ENCODE assay signal across 18 cellular contexts in genomic region chr5:143304836-143305475, GRCh38.
DNase-seq lines count a peak whose midpoint lies in the region; ATAC-seq and TF ChIP-seq lines count a peak whose summit lies in the region.
"Had no signal": no experiment of that assay in that cellular context is flagged by ENCODE, and none has a peak within 500 bp of the region (broad histone marks: within the 10 kb centered on the region; RNA-seq: fewer than 3 reads in every experiment).

No MANE protein-coding gene starts in this region.

- intact Hi-C loops in ascending aorta (cut with DNase I): loop anchor here (5.0 kb wide), 1 partner anchor 63 kb away; no protein-coding TSS in a partner anchor
- intact Hi-C loops in activated CD8-positive, alpha-beta T cell treated with anti-CD3 and anti-CD28 coated beads for 36 hours (cut with micrococcal nuclease): no loop called here

- H3K36me3 Mint-ChIP-seq in stimulated activated naive CD8-positive, alpha-beta T cell treated with anti-CD3 and anti-CD28 coated beads, Interleukin-15, Interleukin-2, amounts not matched to agents 100 ng/mL and 50 ng/mL, for 24 hours (ENCODE audit: low read depth): peaks cover 78% of the 10 kb centered on the region
- peaks cover 67% of the 10 kb centered on the region for H3K36me3 Mint-ChIP-seq in activated CD8-positive, alpha-beta T cell treated with anti-CD3 and anti-CD28 coated beads for 36 hours (ENCODE audit: low read depth)

- peaks cover 58% of the 10 kb centered on the region for H3K4me1 ChIP-seq in SJSA1 (replicated peaks)
- peaks cover 0 to 11% of the 10 kb centered on the region in 2 donors for H3K4me1 ChIP-seq in ascending aorta
- H3K4me1 ChIP-seq: Peyer's patch had no signal

- CTCF ChIA-PET in activated CD8-positive, alpha-beta T cell treated with anti-CD3 and anti-CD28 coated beads for 36 hours (lab: Charles Lee): no interaction called here

- no peaks in the 10 kb centered on the region for H3K9me3 ChIP-seq in SJSA1 (replicated peaks)
- no peaks in the 10 kb centered on the region for H3K9me3 ChIP-seq in ascending aorta
- H3K9me3 ChIP-seq: Peyer's patch had no signal

- H3K9me3 Mint-ChIP-seq in stimulated activated naive CD8-positive, alpha-beta T cell treated with anti-CD3 and anti-CD28 coated beads, Interleukin-15, Interleukin-2, amounts not matched to agents 100 ng/mL and 50 ng/mL, for 24 hours: peaks cover 4% of the 10 kb centered on the region
- peaks cover 0 to 13% of the 10 kb centered on the region in 2 donors for H3K9me3 Mint-ChIP-seq in stimulated activated naive CD8-positive, alpha-beta T cell treated with anti-CD3 and anti-CD28 coated beads, Interleukin-15, amount 100 ng/mL, for 72 hours
- H3K9me3 Mint-ChIP-seq in activated CD8-positive, alpha-beta T cell treated with anti-CD3 and anti-CD28 coated beads for 36 hours: peaks cover 16% of the 10 kb centered on the region

- peaks cover 35% of the 10 kb centered on the region for H3K4me1 Mint-ChIP-seq in stimulated activated naive CD8-positive, alpha-beta T cell treated with anti-CD3 and anti-CD28 coated beads, Interleukin-15, Interleukin-2, amounts not matched to agents 100 ng/mL and 50 ng/mL, for 24 hours (ENCODE audit: low read depth)
- H3K4me1 Mint-ChIP-seq in stimulated activated naive CD8-positive, alpha-beta T cell treated with anti-CD3 and anti-CD28 coated beads, Interleukin-15, amount 100 ng/mL, for 72 hours: peaks cover 15% of the 10 kb centered on the region
- H3K4me1 Mint-ChIP-seq in activated CD8-positive, alpha-beta T cell treated with anti-CD3 and anti-CD28 coated beads for 36 hours (ENCODE audit: low read depth): peaks cover 35% of the 10 kb centered on the region

- TF ChIP-seq CTCF in ascending aorta (IDR thresholded peaks at IDR 0.05): no peak
- TF ChIP-seq CTCF in activated CD8-positive, alpha-beta T cell treated with anti-CD3 and anti-CD28 coated beads for 36 hours (IDR thresholded peaks at IDR 0.05): no peak

- peak overlapping the region; percentile 41 for H3K27ac ChIP-seq in SJSA1
- peak overlapping the region in 1 of 2 donors; percentile 35 for H3K27ac ChIP-seq in ascending aorta
- H3K27ac ChIP-seq: A549; BLaER1 treated with 17β-estradiol and CSF1 and Interleukin-3, amounts not matched to agents 10 nM and 100 nM; Peyer's patch; SK-N-MC had no signal

- H3K36me3 ChIP-seq in SJSA1 (peaks cover 83% of the 10 kb centered on the region), ascending aorta (peaks cover 0 to 4% of the 10 kb centered on the region in 2 donors)

- H3K27me3 Mint-ChIP-seq in stimulated activated naive CD8-positive, alpha-beta T cell treated with anti-CD3 and anti-CD28 coated beads, Interleukin-15, Interleukin-2, amounts not matched to agents 100 ng/mL and 50 ng/mL, for 24 hours: no peaks in the 10 kb centered on the region
- no peaks in the 10 kb centered on the region for H3K27me3 Mint-ChIP-seq in stimulated activated naive CD8-positive, alpha-beta T cell treated with anti-CD3 and anti-CD28 coated beads, Interleukin-15, amount 100 ng/mL, for 72 hours
- H3K27me3 Mint-ChIP-seq in activated CD8-positive, alpha-beta T cell treated with anti-CD3 and anti-CD28 coated beads for 36 hours: no peaks in the 10 kb centered on the region

- DNase-seq in stimulated activated naive CD8-positive, alpha-beta T cell treated with anti-CD3 and anti-CD28 coated beads, Interleukin-15, amount 100 ng/mL, for 72 hours: no peak
- peak in 1 of 2 experiments; percentile 80 for DNase-seq in SJSA1 (ENCODE audit: low read depth in 1 of 2, low spot score in 2 of 2)
- peak; percentile 49 for DNase-seq in fibroblast of peridontal ligament (ENCODE audit: extremely low read depth)
- DNase-seq in ascending aorta (ENCODE audit: low spot score in 2 of 2): no peak
- no peak for DNase-seq in cerebellar nuclear complex (lab: John Stamatoyannopoulos, UW)
- DNase-seq in activated CD8-positive, alpha-beta T cell treated with anti-CD3 and anti-CD28 coated beads for 36 hours: no peak
- DNase-seq: Calu3; CD8-positive, alpha-beta T cell; H7; NCI-H1105; NCI-H1694; Peyer's patch had no signal

- POLR2A ChIA-PET in activated CD8-positive, alpha-beta T cell treated with anti-CD3 and anti-CD28 coated beads for 36 hours (lab: Charles Lee): interaction anchor here (0.8 kb wide), 1 partner anchor 10 kb away, joined by 3 read pairs; no protein-coding TSS in a partner anchor

- no peaks in the 10 kb centered on the region for H3K27me3 ChIP-seq in SJSA1 (replicated peaks)
- no peaks in the 10 kb centered on the region for H3K27me3 ChIP-seq in ascending aorta
- H3K27me3 ChIP-seq: BLaER1 treated with 17β-estradiol and CSF1 and Interleukin-3, amounts not matched to agents 10 nM and 100 nM; Peyer's patch had no signal

- H3K4me3 ChIP-seq in SJSA1: no peak overlapping the region
- no peak overlapping the region for H3K4me3 ChIP-seq in ascending aorta
- H3K4me3 ChIP-seq: A549; BLaER1 treated with 17β-estradiol and CSF1 and Interleukin-3, amounts not matched to agents 10 nM and 100 nM; Peyer's patch; SK-N-MC had no signal

- no peak for ATAC-seq in stimulated activated naive CD8-positive, alpha-beta T cell treated with anti-CD3 and anti-CD28 coated beads, Interleukin-15, amount 100 ng/mL, for 72 hours
- no peak for ATAC-seq in HG03432 (IDR thresholded peaks at IDR 0.05; ENCODE audit: unreplicated experiment)
- no peak for ATAC-seq in activated CD8-positive, alpha-beta T cell treated with anti-CD3 and anti-CD28 coated beads for 36 hours
- ATAC-seq: A549; CD8-positive, alpha-beta T cell; Right ventricle myocardium inferior had no signal

- H3K27ac Mint-ChIP-seq in stimulated activated naive CD8-positive, alpha-beta T cell treated with anti-CD3 and anti-CD28 coated beads, Interleukin-15, Interleukin-2, amounts not matched to agents 100 ng/mL and 50 ng/mL, for 24 hours: peak overlapping the region; percentile 6
- H3K27ac Mint-ChIP-seq in stimulated activated naive CD8-positive, alpha-beta T cell treated with anti-CD3 and anti-CD28 coated beads, Interleukin-15, amount 100 ng/mL, for 72 hours: no peak overlapping the region
- H3K27ac Mint-ChIP-seq in activated CD8-positive, alpha-beta T cell treated with anti-CD3 and anti-CD28 coated beads for 36 hours: no peak overlapping the region
- H3K27ac Mint-ChIP-seq: CD8-positive, alpha-beta T cell had no signal

- no peak overlapping the region for H3K4me3 Mint-ChIP-seq in stimulated activated naive CD8-positive, alpha-beta T cell treated with anti-CD3 and anti-CD28 coated beads, Interleukin-15, Interleukin-2, amounts not matched to agents 100 ng/mL and 50 ng/mL, for 24 hours
- H3K4me3 Mint-ChIP-seq in stimulated activated naive CD8-positive, alpha-beta T cell treated with anti-CD3 and anti-CD28 coated beads, Interleukin-15, amount 100 ng/mL, for 72 hours: no peak overlapping the region
- no peak overlapping the region for H3K4me3 Mint-ChIP-seq in activated CD8-positive, alpha-beta T cell treated with anti-CD3 and anti-CD28 coated beads for 36 hours
- H3K4me3 Mint-ChIP-seq: CD8-positive, alpha-beta T cell had no signal
